In genomic region chr2:231877533-231878456, GRCh38 we compare ENCODE assay signal across 13 cellular contexts. TPM values are rescaled to one million over a fixed set of nuclear protein-coding genes. Genes with fewer than 3 reads are reported as not detected.
DNase-seq lines count a peak whose midpoint lies in the region; ATAC-seq and TF ChIP-seq lines count a peak whose summit lies in the region.
"Had no signal": no experiment of that assay in that cellular context is flagged by ENCODE, and none has a peak within 500 bp of the region (broad histone marks: within the 10 kb centered on the region; RNA-seq: fewer than 3 reads in every experiment).

No MANE protein-coding gene starts in this region.

- H3K4me3 ChIP-seq in thyroid gland (replicated peaks in 1 of 3): no peak overlapping the region

- H3K9me3 Mint-ChIP-seq in progenitor cell of endocrine pancreas (ENCODE audit: low read depth): no peaks in the 10 kb centered on the region
- H3K9me3 Mint-ChIP-seq: activated naive CD4-positive, alpha-beta T cell treated with anti-CD3 and anti-CD28 coated beads, Interleukin-2, amount 50 U/mL, for 24 hours had no signal

- intact Hi-C loops in thyroid gland (cut with DNase I): no loop called here

- no peaks in the 10 kb centered on the region for H3K36me3 ChIP-seq in thyroid gland

- no peaks in the 10 kb centered on the region for H3K36me3 Mint-ChIP-seq in progenitor cell of endocrine pancreas (ENCODE audit: insufficient read depth)
- H3K36me3 Mint-ChIP-seq: activated naive CD4-positive, alpha-beta T cell treated with anti-CD3 and anti-CD28 coated beads, Interleukin-2, amount 50 U/mL, for 24 hours had no signal

- peak; percentile 94 for ATAC-seq in foreskin keratinocyte

- H3K4me3 Mint-ChIP-seq in progenitor cell of endocrine pancreas (ENCODE audit: low read depth): no peak overlapping the region
- H3K4me3 Mint-ChIP-seq: activated naive CD4-positive, alpha-beta T cell treated with anti-CD3 and anti-CD28 coated beads, Interleukin-2, amount 50 U/mL, for 24 hours had no signal

- TF ChIP-seq CTCF in foreskin keratinocyte (conservative IDR thresholded peaks at IDR 0.05): no peak
- TF ChIP-seq CTCF in thyroid gland (IDR thresholded peaks at IDR 0.05): no peak
- no peak for TF ChIP-seq CTCF in progenitor cell of endocrine pancreas (IDR thresholded peaks at IDR 0.05; ENCODE audit: unreplicated experiment)

- no peak for TF ChIP-seq POLR2A in thyroid gland (IDR thresholded peaks at IDR 0.05)

- peak; percentile 53 for DNase-seq in NCI-H2029 treated with DMSO at 0.1 percent for 48 hours (lab: John Stamatoyannopoulos, UW)
- no peak for DNase-seq in NCI-H2029 (lab: John Stamatoyannopoulos, UW)
- peak; percentile 35 for DNase-seq in RPMI8226
- DNase-seq in foreskin keratinocyte: peak; percentile 95 to 97
- peak; percentile 89 to 93 for DNase-seq in thyroid gland
- no peak for DNase-seq in HuH-7.5 (ENCODE audit: low spot score)
- DNase-seq in NCI-H1930 (lab: John Stamatoyannopoulos, UW): no peak
- DNase-seq in progenitor cell of endocrine pancreas (ENCODE audit: low spot score, unreplicated experiment): no peak
- DNase-seq: cortex of kidney, NCI-H1092 treated with DMSO at 0.1 percent for 48 hours, small intestine had no signal

- peaks cover 10% of the 10 kb centered on the region for H3K27me3 ChIP-seq in foreskin keratinocyte
- H3K27me3 ChIP-seq in thyroid gland: no peaks in the 10 kb centered on the region

- H3K27ac ChIP-seq in foreskin keratinocyte (no peak overlapping the region), thyroid gland (peak overlapping the region; percentile 54 to 70 (median 65))

- WGBS in thyroid gland, 2 donors: 35 to 54% methylated on average over 8 to 14 of the region's 15 CpGs

- H3K27ac Mint-ChIP-seq in progenitor cell of endocrine pancreas: no peak overlapping the region
- H3K27ac Mint-ChIP-seq: activated naive CD4-positive, alpha-beta T cell treated with anti-CD3 and anti-CD28 coated beads, Interleukin-2, amount 50 U/mL, for 24 hours had no signal

- H3K27me3 Mint-ChIP-seq in progenitor cell of endocrine pancreas: peaks cover 7% of the 10 kb centered on the region

- no peaks in the 10 kb centered on the region for H3K9me3 ChIP-seq in thyroid gland

- H3K4me1 ChIP-seq in foreskin keratinocyte (no peaks in the 10 kb centered on the region), thyroid gland (peaks cover 4 to 17% of the 10 kb centered on the region in 2 donors)

- H3K4me1 Mint-ChIP-seq in progenitor cell of endocrine pancreas (ENCODE audit: low read depth): no peaks in the 10 kb centered on the region
- H3K4me1 Mint-ChIP-seq: activated naive CD4-positive, alpha-beta T cell treated with anti-CD3 and anti-CD28 coated beads, Interleukin-2, amount 50 U/mL, for 24 hours had no signal

RNA-seq across cellular contexts. Expression of gene NPPC, which starts 48.4 kb away (rescaled TPM):
- not detected in 2 replicates for total RNA-seq in foreskin keratinocyte
- not detected in 2 replicates for polyA plus RNA-seq in foreskin keratinocyte
- total RNA-seq in thyroid gland: not detected
- not detected in 2 replicates for total RNA-seq in progenitor cell of endocrine pancreas
- total RNA-seq: T-helper 2 cell treated with Interferon-gamma antibody and Interleukin-4, amounts not matched to agents 100 ng/mL and 5 ng/mL, for 36 hours had no signal

Comparison
In these comparisons a context has a peak if more than half of its experiments do, and no peak if none do; other contexts are left out.
1. DNase-seq: peak in NCI-H2029 treated with DMSO at 0.1 percent for 48 hours (single experiment), RPMI8226 (single experiment), foreskin keratinocyte (2 of 2) and thyroid gland (2 of 2); none in NCI-H2029 (single experiment), HuH-7.5 (single experiment), NCI-H1930 (0 of 2) and progenitor cell of endocrine pancreas (single experiment).